1 cellular context compared by ENCODE assay signal in genomic region chr6:32622545-32623401, GRCh38.
TF ChIP-seq lines count a peak whose summit lies in the region.

No MANE protein-coding gene starts in this region.

TF ChIP-seq in GM12878, 131 proteins besides CTCF, POLR2A, EP300 and RAD21 (continued from another document and continues in another):
- TF ChIP-seq IRF5 (IDR thresholded peaks at IDR 0.05; ENCODE audit: borderline replicate concordance) (no peak), SMAD1 (IDR thresholded peaks at IDR 0.05; ENCODE audit: low read depth, partially characterized antibody) (peak; percentile 88), E4F1 (IDR thresholded peaks at IDR 0.05; ENCODE audit: borderline replicate concordance, partially characterized antibody) (no peak), ZNF592 (IDR thresholded peaks at IDR 0.05) (peak; percentile 15; the same call in 1 of the 2 replicates), ELK1 (IDR thresholded peaks at IDR 0.05; ENCODE audit: low read depth, low read length) (no peak), BMI1 (IDR thresholded peaks at IDR 0.05; ENCODE audit: borderline replicate concordance) (no peak), ZNF207 (IDR thresholded peaks at IDR 0.05; ENCODE audit: borderline replicate concordance) (peak; percentile 79; the same call in 1 of the 2 replicates), POU2F2 (IDR thresholded peaks at IDR 0.05; ENCODE audit: borderline replicate concordance, low read depth, low read length) (peak; percentile 96), SMAD5 (IDR thresholded peaks at IDR 0.05; ENCODE audit: low read depth) (0 out of 2 replicates have a peak, but pooled peaks have one; percentile 21), LARP7 (IDR thresholded peaks at IDR 0.05) (0 out of 2 replicates have a peak, but pooled peaks have one; percentile 40), PAX8 (IDR thresholded peaks at IDR 0.05) (peak; percentile 39; the same call in 1 of the 2 replicates), ASH2L (IDR thresholded peaks at IDR 0.05; ENCODE audit: borderline replicate concordance, low read depth) (0 out of 2 replicates have a peak, but pooled peaks have one; percentile 63), SPI1 (IDR thresholded peaks at IDR 0.05; ENCODE audit: borderline replicate concordance, insufficient read depth, low read depth, low read length) (peak; percentile 67), SREBF2 (IDR thresholded peaks at IDR 0.05; ENCODE audit: low read length) (no peak), SMC3 (IDR thresholded peaks at IDR 0.05; ENCODE audit: borderline replicate concordance, low read length) (peak; percentile 45; the same call in 1 of the 2 replicates), KAT2A (conservative IDR thresholded peaks at IDR 0.05; ENCODE audit: control insufficient read depth, low read depth, low read length) (no peak), CBFB (IDR thresholded peaks at IDR 0.05; ENCODE audit: low read depth) (peak; percentile 97), REST (IDR thresholded peaks at IDR 0.05; ENCODE audit: low read depth, low read length) (peak; percentile 6; the same call in 1 of the 2 replicates), BRCA1 (IDR thresholded peaks at IDR 0.05; ENCODE audit: low read depth, low read length) (no peak), CHD2 (IDR thresholded peaks at IDR 0.05; ENCODE audit: borderline replicate concordance, low read depth, low read length) (0 out of 2 replicates have a peak, but pooled peaks have one; percentile 23), GABPA (IDR thresholded peaks at IDR 0.05; ENCODE audit: low read depth) (peak; percentile 79), MTA2 (IDR thresholded peaks at IDR 0.05; ENCODE audit: low read depth) (peak; percentile 90), FOXM1 (IDR thresholded peaks at IDR 0.05; ENCODE audit: low read depth, low read length) (peak; percentile 94), SKIL (IDR thresholded peaks at IDR 0.05; ENCODE audit: low read depth, poor library complexity, severe bottlenecking) (peak; percentile 78), PBX3 (IDR thresholded peaks at IDR 0.05; ENCODE audit: insufficient replicate concordance, low read depth, low read length) (no peak), RELB (IDR thresholded peaks at IDR 0.05; ENCODE audit: low read depth) (peak; percentile 80; the same call in 1 of the 2 replicates), CBX3 (IDR thresholded peaks at IDR 0.05; ENCODE audit: borderline replicate concordance, low read depth) (no peak), ZNF687 (IDR thresholded peaks at IDR 0.05) (peak; percentile 87), ATF7 (IDR thresholded peaks at IDR 0.05; ENCODE audit: low read depth) (peak; percentile 99)
